18 cellular contexts compared by ENCODE assay signal in genomic region chr4:31793907-31794306, GRCh38.
DNase-seq lines count a peak whose midpoint lies in the region; TF ChIP-seq lines count a peak whose summit lies in the region.
"Had no signal": no experiment of that assay in that cellular context is flagged by ENCODE, and none has a peak within 500 bp of the region (broad histone marks: within the 10 kb centered on the region; RNA-seq: fewer than 3 reads in every experiment).

No MANE protein-coding gene starts in this region.

- intact Hi-C loops in ovary (cut with DNase I), result no loop called here

- TF ChIP-seq EP300 in ovary (IDR thresholded peaks at IDR 0.05), result no peak

- H3K4me1 Mint-ChIP-seq in HFFc6 (ENCODE audit: low read depth), result no peaks in the 10 kb centered on the region
- H3K4me1 Mint-ChIP-seq in progenitor cell of endocrine pancreas (ENCODE audit: low read depth), result no peaks in the 10 kb centered on the region
- H3K4me1 Mint-ChIP-seq: CD14-positive monocyte had no signal

- no peak overlapping the region for H3K4me3 Mint-ChIP-seq in HFFc6
- no peak overlapping the region for H3K4me3 Mint-ChIP-seq in progenitor cell of endocrine pancreas (ENCODE audit: low read depth)
- H3K4me3 Mint-ChIP-seq: activated CD8-positive, alpha-beta T cell treated with anti-CD3 and anti-CD28 coated beads, Interleukin-2, amount 10 ng/mL, durations not matched to agents 7 days and 5 days; CD14-positive monocyte had no signal

- no peaks in the 10 kb centered on the region for H3K27me3 ChIP-seq in ovary
- H3K27me3 ChIP-seq: body of pancreas had no signal

- no peak for TF ChIP-seq POLR2A in ovary (IDR thresholded peaks at IDR 0.05)

- H3K27ac ChIP-seq in ovary, result no peak overlapping the region
- H3K27ac ChIP-seq: body of pancreas, thoracic aorta had no signal

- no peaks in the 10 kb centered on the region for H3K9me3 ChIP-seq in ovary
- H3K9me3 ChIP-seq: body of pancreas, thoracic aorta had no signal

- in situ Hi-C loops in SK-MEL-5 (cut with HindIII; ENCODE audit: low pct_unique_long_range_greater_than_20kb, low sequenced_read_pairs), result no loop called here

- peaks cover 18% of the 10 kb centered on the region for H3K9me3 Mint-ChIP-seq in HFFc6
- peaks cover 16% of the 10 kb centered on the region for H3K9me3 Mint-ChIP-seq in progenitor cell of endocrine pancreas (ENCODE audit: low read depth)

- H3K36me3 ChIP-seq in ovary, result no peaks in the 10 kb centered on the region
- H3K36me3 ChIP-seq: thoracic aorta had no signal

- H3K36me3 Mint-ChIP-seq in HFFc6 (ENCODE audit: low read depth), result no peaks in the 10 kb centered on the region
- no peaks in the 10 kb centered on the region for H3K36me3 Mint-ChIP-seq in progenitor cell of endocrine pancreas (ENCODE audit: insufficient read depth)
- H3K36me3 Mint-ChIP-seq: CD14-positive monocyte had no signal

- DNase-seq in HFFc6, result no peak
- DNase-seq in SK-MEL-5 (ENCODE audit: low read depth, low spot score), result peak; percentile 11
- DNase-seq in epithelial cell of esophagus (ENCODE audit: low read depth), result peak; percentile 6
- DNase-seq in progenitor cell of endocrine pancreas (ENCODE audit: low spot score, unreplicated experiment), result no peak
- DNase-seq in ovary, result no peak
- DNase-seq in NCI-H2171 treated with DMSO at 0.1 percent for 48 hours (lab: John Stamatoyannopoulos, UW), result no peak
- DNase-seq in COR-L47 (lab: John Stamatoyannopoulos, UW), result no peak
- DNase-seq: activated CD4-positive, CD25-positive, alpha-beta regulatory T cell; activated CD8-positive, alpha-beta T cell treated with anti-CD3 and anti-CD28 coated beads, Interleukin-2, amount 10 ng/mL, durations not matched to agents 7 days and 5 days; activated naive CD4-positive, alpha-beta T cell treated with anti-CD3 and anti-CD28 coated beads, Interleukin-2, amount 50 U/mL, for 16 hours; activated T-cell treated with anti-CD3 and anti-CD28 coated beads, Interleukin-2, amount 50 U/mL, for 48 hours; body of pancreas; DMS79; NCI-H187 treated with DMSO at 0.1 percent for 48 hours; NCI-H446 treated with DMSO at 0.1 percent for 48 hours; retina had no signal

- H3K4me3 ChIP-seq in epithelial cell of esophagus (ENCODE audit: low read length) (no peak overlapping the region), ovary (no peak overlapping the region)
- H3K4me3 ChIP-seq: body of pancreas, thoracic aorta had no signal

- 65 to 76% (median 67%) methylated on average over 4 of the region's 4 CpGs for WGBS in ovary, 3 donors

- H3K27me3 Mint-ChIP-seq in HFFc6 (ENCODE audit: insufficient read depth) (no peaks in the 10 kb centered on the region), progenitor cell of endocrine pancreas (no peaks in the 10 kb centered on the region)

- no peaks in the 10 kb centered on the region for H3K4me1 ChIP-seq in ovary (ENCODE audit: insufficient read depth)
- H3K4me1 ChIP-seq: body of pancreas had no signal

- TF ChIP-seq CTCF in HFFc6 (IDR thresholded peaks at IDR 0.05), result peak; percentile 40
- TF ChIP-seq CTCF in epithelial cell of esophagus (IDR thresholded peaks at IDR 0.05; ENCODE audit: insufficient read depth, low read depth, low read length, missing control alignments), result peak; percentile 31
- TF ChIP-seq CTCF in progenitor cell of endocrine pancreas (IDR thresholded peaks at IDR 0.05; ENCODE audit: unreplicated experiment), result peak; percentile 47
- TF ChIP-seq CTCF in ovary (IDR thresholded peaks at IDR 0.05), result no peak

- H3K27ac Mint-ChIP-seq in HFFc6 (no peak overlapping the region), progenitor cell of endocrine pancreas (no peak overlapping the region)
- H3K27ac Mint-ChIP-seq: activated CD8-positive, alpha-beta T cell treated with anti-CD3 and anti-CD28 coated beads, Interleukin-2, amount 10 ng/mL, durations not matched to agents 7 days and 5 days; CD14-positive monocyte had no signal

Comparison
In these comparisons a context has a peak if more than half of its experiments do, and no peak if none do; other contexts are left out.
1. DNase-seq: peak in SK-MEL-5 (single experiment) and epithelial cell of esophagus (single experiment); none in HFFc6 (single experiment), progenitor cell of endocrine pancreas (single experiment), ovary (0 of 5), NCI-H2171 treated with DMSO at 0.1 percent for 48 hours (single experiment) and COR-L47 (single experiment).
2. CTCF ChIP-seq: peak in HFFc6 (single experiment), epithelial cell of esophagus (single experiment) and progenitor cell of endocrine pancreas (single experiment); none in ovary (0 of 3).